Comparison of ENCODE assay signal across 22 cellular contexts in the genomic region with DNA sequence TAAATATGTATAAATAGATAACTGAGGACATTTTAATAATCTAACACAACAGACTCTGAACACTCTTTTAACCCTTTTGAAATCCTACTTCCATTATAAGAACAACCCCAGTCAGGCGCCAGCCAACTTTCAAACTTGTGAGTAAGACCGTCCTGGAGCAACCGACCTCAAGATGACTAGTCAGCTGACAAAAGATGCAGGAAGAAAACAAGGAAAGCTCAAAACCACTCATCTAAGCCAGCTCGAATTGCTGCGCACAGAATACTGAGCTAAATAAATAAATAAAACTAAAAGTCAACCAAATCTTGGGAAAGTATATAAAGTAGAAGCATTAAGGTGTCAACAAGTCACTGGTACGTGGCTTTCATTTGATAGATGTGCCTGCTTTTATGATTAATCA.
DNase-seq lines count a peak whose midpoint lies in the region; FAIRE-seq lines count a peak whose summit lies in the region.
"Had no signal": no experiment of that assay in that cellular context is flagged by ENCODE, and none has a peak within 500 bp of the region (broad histone marks: within the 10 kb centered on the region; RNA-seq: fewer than 3 reads in every experiment).

No MANE protein-coding gene starts in this region.

- FAIRE-seq in G401.6 (lab: Jason Lieb, UNC): peak; percentile 79
- FAIRE-seq in urothelium cell line (lab: Jason Lieb, UNC): no peak
- FAIRE-seq: GM12878, GM19239, HTR-8/SVneo had no signal

- peak; percentile 75 for DNase-seq in M059J (ENCODE audit: low read depth)
- DNase-seq in cerebellar cortex (ENCODE audit: low spot score): peak; percentile 12
- peak; percentile 4 for DNase-seq in urothelium cell line (ENCODE audit: low spot score)
- DNase-seq in occipital lobe (lab: John Stamatoyannopoulos, UW): no peak
- DNase-seq in cerebellum (ENCODE audit: low spot score): no peak
- no peak for DNase-seq in mucosa of gallbladder (ENCODE audit: low spot score)
- DNase-seq: ACHN, DMS79 treated with DMSO at 0.1 percent for 48 hours, GDM1, GOT3, Karpas-422, MG63, NCI-H1048, NCI-H1436, NCI-H1930, NCI-H226, NCI-H524, SIG-M5 had no signal

Comparison
In these comparisons a context has a peak if more than half of its experiments do, and no peak if none do; other contexts are left out.
1. DNase-seq: peak in M059J (single experiment), cerebellar cortex (single experiment) and urothelium cell line (single experiment); none in occipital lobe (single experiment), cerebellum (single experiment) and mucosa of gallbladder (single experiment).